ENCODE assay signal across 14 cellular contexts in the genomic region with DNA sequence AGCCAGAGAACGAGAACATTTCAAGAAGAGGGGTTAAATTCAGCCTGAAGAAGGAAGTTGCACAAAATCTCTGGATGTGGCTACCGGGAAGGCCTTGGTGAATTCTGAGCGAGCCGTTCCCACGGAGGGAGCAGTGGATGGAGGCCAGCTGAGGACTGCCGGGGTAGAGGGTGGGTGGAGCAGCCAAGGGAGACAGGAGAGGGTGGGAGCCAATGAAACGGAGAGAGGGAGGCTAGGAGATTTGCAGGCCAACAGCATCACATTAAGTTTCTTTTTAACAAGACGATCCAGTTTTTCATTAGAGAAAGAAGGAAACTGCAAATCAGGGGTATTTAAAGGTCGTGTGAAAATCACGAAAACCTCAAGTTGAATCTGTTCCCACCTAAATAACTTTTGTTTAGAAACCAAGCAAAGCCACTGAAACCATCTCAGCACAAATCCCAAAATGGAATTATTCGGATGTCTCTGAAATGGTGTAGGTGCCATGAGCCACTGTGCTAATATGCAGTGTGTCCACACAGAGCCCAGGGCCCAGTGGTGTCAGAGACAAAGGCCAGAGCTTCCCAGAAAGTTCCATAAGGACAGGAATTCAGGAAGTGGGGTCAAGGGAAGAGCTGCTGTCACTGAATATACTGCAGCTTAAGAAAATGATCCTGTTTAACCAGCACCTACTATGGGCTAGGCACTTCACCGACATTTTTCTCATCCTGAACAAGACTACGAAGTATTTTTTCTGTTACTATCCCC. TPM values are rescaled to one million over a fixed set of nuclear protein-coding genes. Genes with fewer than 3 reads are reported as not detected.
DNase-seq lines count a peak whose midpoint lies in the region; FAIRE-seq and TF ChIP-seq lines count a peak whose summit lies in the region.
"Had no signal": no experiment of that assay in that cellular context is flagged by ENCODE, and none has a peak within 500 bp of the region (broad histone marks: within the 10 kb centered on the region; RNA-seq: fewer than 3 reads in every experiment).

No MANE protein-coding gene starts in this region.

- H3K9ac ChIP-seq in trophoblast cell (ENCODE audit: low read length), result no peak overlapping the region

- no peak overlapping the region for H3K4me3 ChIP-seq in right atrium auricular region
- no peak overlapping the region for H3K4me3 ChIP-seq in trophoblast cell (ENCODE audit: low read depth, low read length)
- H3K4me3 ChIP-seq: breast epithelium had no signal

- H3K18ac ChIP-seq in trophoblast cell (ENCODE audit: low read length), result no peak overlapping the region

- TF ChIP-seq CTCF in right atrium auricular region (IDR thresholded peaks at IDR 0.05) (no peak), GM10248 (IDR thresholded peaks at IDR 0.05; ENCODE audit: control extremely low read depth, extremely low read depth, low read depth, missing control alignments) (no peak)

- no CpG with 5 or more reads among the region's 13 CpGs for WGBS in trophoblast cell (ENCODE audit: extremely low coverage, insufficient coverage, insufficient read length)

- no peak overlapping the region for H4K91ac ChIP-seq in trophoblast cell (ENCODE audit: low read depth, low read length)

- POLR2A ChIA-PET in GM10248 (lab: Yijun Ruan, JAX), result no interaction called here

- no peak overlapping the region for H2AFZ ChIP-seq in trophoblast cell (ENCODE audit: insufficient read depth, low read length, poor library complexity)

- H3K27me3 ChIP-seq in right atrium auricular region (no peaks in the 10 kb centered on the region), trophoblast cell (ENCODE audit: insufficient read depth, low read length) (no peaks in the 10 kb centered on the region)

- no peaks in the 10 kb centered on the region for H3K79me2 ChIP-seq in trophoblast cell (ENCODE audit: control insufficient read depth, insufficient read depth, low read length, poor library complexity)

- DNase-seq in caudate nucleus (lab: John Stamatoyannopoulos, UW) (peak in 37 of 61 donors; percentile 6 to 73 (median 35)), right atrium auricular region (ENCODE audit: low spot score) (peak; percentile 74), trophoblast cell (no peak), Kasumi-1 (lab: John Stamatoyannopoulos, UW) (no peak), NCI-H2196 (lab: John Stamatoyannopoulos, UW; ENCODE audit: unreplicated experiment) (no peak), GM10248 (ENCODE audit: extremely low spot score) (no peak), urothelium cell line (ENCODE audit: low spot score) (no peak)
- DNase-seq: KG1; mammary epithelial cell; RPMI8226; stimulated activated naive CD4-positive, alpha-beta T cell treated with Interleukin-2 at 50 U/mL for 16 hours; T-helper 9 cell had no signal

- H3K23ac ChIP-seq in trophoblast cell (ENCODE audit: low read length), result no peak overlapping the region

- no peak overlapping the region for H3K4me2 ChIP-seq in trophoblast cell (ENCODE audit: low read length)

- peak overlapping the region; percentile 51 for H2BK12ac ChIP-seq in trophoblast cell (ENCODE audit: low read length)

- CTCF ChIA-PET in GM10248 (lab: Yijun Ruan, JAX), result no interaction called here

- peak overlapping the region; percentile 25 for H2BK120ac ChIP-seq in trophoblast cell (ENCODE audit: insufficient read depth, low read length, poor library complexity)

- H3K27ac ChIP-seq in caudate nucleus (ENCODE audit: low read depth, low read length) (peak overlapping the region; percentile 67), right atrium auricular region (peak overlapping the region; percentile 46 to 55), trophoblast cell (ENCODE audit: low read depth, low read length) (no peak overlapping the region)

- H2AK5ac ChIP-seq in trophoblast cell (ENCODE audit: low read length), result no peak overlapping the region

- H3K4ac ChIP-seq in trophoblast cell (ENCODE audit: low read depth, low read length), result no peak overlapping the region

- no peak for FAIRE-seq in urothelium cell line (lab: Jason Lieb, UNC)
- FAIRE-seq: endothelial cell of umbilical vein had no signal

- H3K9me3 ChIP-seq in right atrium auricular region (no peaks in the 10 kb centered on the region), trophoblast cell (ENCODE audit: insufficient read depth, low read depth, low read length) (no peaks in the 10 kb centered on the region)
- H3K9me3 ChIP-seq: breast epithelium had no signal

- H3K36me3 ChIP-seq in right atrium auricular region (no peaks in the 10 kb centered on the region), trophoblast cell (ENCODE audit: control insufficient read depth in 1 of 2, insufficient read depth in 2 of 2, low read length in 2 of 2) (no peaks in the 10 kb centered on the region)
- H3K36me3 ChIP-seq: breast epithelium had no signal

- peaks cover 2% of the 10 kb centered on the region for H3K79me1 ChIP-seq in trophoblast cell (ENCODE audit: low read length)

- H2BK5ac ChIP-seq in trophoblast cell (ENCODE audit: low read depth, low read length, poor library complexity), result no peak overlapping the region

- no peak overlapping the region for H4K12ac ChIP-seq in trophoblast cell (ENCODE audit: low read depth, low read length)

- H4K8ac ChIP-seq in trophoblast cell (ENCODE audit: low read depth, low read length), result peak overlapping the region; percentile 13

- H3K4me1 ChIP-seq in right atrium auricular region (peaks cover 0 to 23% of the 10 kb centered on the region in 2 donors), trophoblast cell (ENCODE audit: control insufficient read depth in 1 of 2, insufficient read depth in 2 of 2, low read length in 2 of 2) (peaks cover 0 to 4% of the 10 kb centered on the region in 2 experiments)
- H3K4me1 ChIP-seq: breast epithelium had no signal

- H3K14ac ChIP-seq in trophoblast cell (ENCODE audit: low read length), result no peak overlapping the region

RNA-seq across cellular contexts. Expression of a gene that starts 59.7 kb away (rescaled TPM):
- 10 to 100 TPM in 1 of 2 donors, 1 to 10 TPM in 1; 5.2 to 11.6 TPM for total RNA-seq in right atrium auricular region
- polyA plus RNA-seq in trophoblast cell (2013), result 11.4 and 11.5 TPM in 2 replicates

Comparison
In these comparisons a context has a peak if more than half of its experiments do, and no peak if none do; other contexts are left out.
1. DNase-seq: peak in caudate nucleus (37 of 61) and right atrium auricular region (single experiment); none in trophoblast cell (0 of 2), Kasumi-1 (0 of 2), NCI-H2196 (single experiment), GM10248 (single experiment) and urothelium cell line (single experiment).